8 cellular contexts compared by ENCODE assay signal in the genomic region with DNA sequence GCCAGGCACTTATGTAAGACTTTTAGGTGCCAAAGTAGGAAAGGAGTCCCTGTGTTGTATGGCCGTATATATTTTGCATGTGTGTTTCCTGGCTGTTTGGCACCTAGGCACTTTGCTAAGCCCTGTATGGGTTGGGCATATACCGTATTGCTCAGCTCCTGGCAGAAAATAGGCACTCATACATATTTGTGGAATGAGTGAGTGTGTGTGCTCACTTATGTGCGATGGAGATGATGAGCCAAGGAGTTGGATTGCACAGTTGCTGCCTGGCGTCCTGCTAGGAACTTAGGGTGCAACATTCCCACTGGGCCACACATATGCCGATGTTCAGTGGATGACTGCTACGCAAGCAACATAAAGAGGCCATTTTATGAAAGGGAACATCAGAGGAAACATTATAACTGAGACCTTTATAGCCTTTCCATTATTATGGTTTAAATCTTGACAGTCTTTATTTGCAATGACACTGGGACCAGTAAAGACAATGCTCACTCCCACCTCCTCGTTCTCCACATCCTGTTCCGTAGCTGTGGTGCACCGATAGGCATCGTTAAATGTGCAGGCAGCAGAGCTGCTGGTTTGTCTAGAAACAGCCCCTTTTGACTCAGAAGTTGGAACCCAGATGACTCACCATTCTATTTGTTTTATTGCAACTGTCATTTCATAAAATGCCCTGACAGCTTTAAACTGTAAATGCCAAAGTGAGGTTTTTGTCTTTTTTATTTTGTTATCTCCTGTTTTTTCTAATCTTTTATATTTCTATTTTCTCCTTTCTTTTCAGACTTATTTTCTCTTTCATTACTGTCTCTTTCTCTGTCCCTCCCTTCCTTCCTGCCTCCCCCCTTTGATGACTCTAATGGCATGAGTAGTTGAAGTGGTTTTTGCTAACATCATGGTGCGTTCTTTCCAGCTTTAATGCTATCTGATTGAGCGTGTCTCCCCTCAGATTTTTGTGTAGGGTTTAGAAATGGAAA. TPM values are rescaled to one million over a fixed set of nuclear protein-coding genes. Genes with fewer than 3 reads are reported as not detected.
DNase-seq lines count a peak whose midpoint lies in the region; ATAC-seq and TF ChIP-seq lines count a peak whose summit lies in the region.

No MANE protein-coding gene starts in this region.

- peak overlapping the region; percentile 91 for H3K27ac Mint-ChIP-seq in activated T-cell treated with anti-CD3 and anti-CD28 coated beads, Interleukin-2, amount 50 U/mL, for 24 hours

- ATAC-seq in GM18517 (IDR thresholded peaks at IDR 0.05; ENCODE audit: unreplicated experiment) (peak; percentile 77), HG02870 (IDR thresholded peaks at IDR 0.05; ENCODE audit: unreplicated experiment) (peak; percentile 87), gastroesophageal sphincter (peak; percentile 74), GM18505 (IDR thresholded peaks at IDR 0.05; ENCODE audit: unreplicated experiment) (no peak)

- H3K27me3 Mint-ChIP-seq in activated T-cell treated with anti-CD3 and anti-CD28 coated beads, Interleukin-2, amount 50 U/mL, for 24 hours, result no peaks in the 10 kb centered on the region

- DNase-seq in OCI-M2 (lab: John Stamatoyannopoulos, UW; ENCODE audit: unreplicated experiment), result peak; percentile 41
- peak; percentile 77 for DNase-seq in activated T-cell treated with anti-CD3 and anti-CD28 coated beads, Interleukin-2, amount 50 U/mL, for 24 hours
- DNase-seq in stimulated activated CD4-positive, alpha-beta T cell treated with anti-CD3 and anti-CD28 coated beads, Interleukin-4, amount 100 ng/mL, for 4 hours, result peak; percentile 61 to 85
- no peak for DNase-seq in NCI-H2196 (lab: John Stamatoyannopoulos, UW; ENCODE audit: unreplicated experiment)

- TF ChIP-seq CTCF in gastroesophageal sphincter (IDR thresholded peaks at IDR 0.05), result no peak

- no peaks in the 10 kb centered on the region for H3K9me3 ChIP-seq in gastroesophageal sphincter

- H3K4me3 ChIP-seq in gastroesophageal sphincter, result no peak overlapping the region

- H3K27me3 ChIP-seq in gastroesophageal sphincter, result no peaks in the 10 kb centered on the region

- peak overlapping the region; percentile 60 for H3K4me3 Mint-ChIP-seq in activated T-cell treated with anti-CD3 and anti-CD28 coated beads, Interleukin-2, amount 50 U/mL, for 24 hours

- H3K36me3 Mint-ChIP-seq in activated T-cell treated with anti-CD3 and anti-CD28 coated beads, Interleukin-2, amount 50 U/mL, for 24 hours (ENCODE audit: low read depth), result peaks cover 4% of the 10 kb centered on the region

- H3K4me1 Mint-ChIP-seq in activated T-cell treated with anti-CD3 and anti-CD28 coated beads, Interleukin-2, amount 50 U/mL, for 24 hours (ENCODE audit: low read depth), result peaks cover 81% of the 10 kb centered on the region

- H3K4me1 ChIP-seq in gastroesophageal sphincter, result peaks cover 0 to 73% (median 12%) of the 10 kb centered on the region in 3 donors

- WGBS in gastroesophageal sphincter (ENCODE audit: low coverage in 1 of 2), 2 donors, result 15 to 29% methylated on average over 9 to 12 of the region's 12 CpGs

- peak overlapping the region in 2 of 4 donors; percentile 17 to 37 for H3K27ac ChIP-seq in gastroesophageal sphincter

- no peaks in the 10 kb centered on the region for H3K36me3 ChIP-seq in gastroesophageal sphincter

- TF ChIP-seq EP300 in gastroesophageal sphincter (IDR thresholded peaks at IDR 0.05), result no peak

- H3K9me3 Mint-ChIP-seq in activated T-cell treated with anti-CD3 and anti-CD28 coated beads, Interleukin-2, amount 50 U/mL, for 24 hours, result no peaks in the 10 kb centered on the region

- no peak for TF ChIP-seq POLR2A in gastroesophageal sphincter (IDR thresholded peaks at IDR 0.05)
- TF ChIP-seq POLR2A in GM18505 (IDR thresholded peaks at IDR 0.05; ENCODE audit: borderline replicate concordance, extremely low read depth, insufficient read depth, insufficient read length), result no peak

RNA-seq across cellular contexts. Expression of gene PEX14, which starts 36.1 kb away (rescaled TPM):
- total RNA-seq in gastroesophageal sphincter, result 10 to 100 TPM; 10.1 to 22.7 (median 15.1) TPM

RNA-seq across cellular contexts. Expression of gene DFFA, which starts 38.5 kb away (rescaled TPM):
- 10 to 100 TPM; 20.2 to 32.3 (median 29.3) TPM for total RNA-seq in gastroesophageal sphincter
